ENCODE assay signal across 9 cellular contexts in the genomic region with DNA sequence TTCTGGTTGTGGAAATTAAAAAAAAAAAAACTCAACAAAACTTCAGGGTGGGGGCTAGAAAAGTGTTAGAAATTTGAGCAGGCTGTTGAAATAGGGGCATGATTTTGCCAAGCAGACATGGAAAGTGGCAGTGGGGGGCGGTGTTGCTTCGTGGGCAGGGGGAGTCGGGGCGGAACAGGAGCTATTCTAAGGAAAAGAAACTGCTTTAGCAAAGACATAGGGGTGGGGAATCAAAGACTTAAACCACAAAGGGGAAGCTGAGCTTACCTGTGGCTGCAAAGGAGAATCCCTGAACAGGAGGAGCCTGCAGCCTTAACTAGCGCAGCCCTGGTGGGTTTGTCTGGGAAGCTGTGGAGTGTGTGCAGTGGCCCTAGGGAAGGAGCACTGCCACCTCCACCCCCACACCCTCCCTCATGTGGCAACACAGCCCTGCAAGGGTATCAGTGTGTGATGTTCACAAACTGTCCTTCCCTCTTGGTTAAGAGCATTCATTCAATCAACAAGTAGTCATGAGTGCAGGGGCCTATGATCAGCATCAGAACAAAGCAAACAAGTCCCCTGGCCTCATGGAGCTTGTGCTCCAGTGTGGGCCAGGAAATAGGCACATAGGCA. TPM values are rescaled to one million over a fixed set of nuclear protein-coding genes. Genes with fewer than 3 reads are reported as not detected.
DNase-seq lines count a peak whose midpoint lies in the region; ATAC-seq and TF ChIP-seq lines count a peak whose summit lies in the region.
"Had no signal": no experiment of that assay in that cellular context is flagged by ENCODE, and none has a peak within 500 bp of the region (broad histone marks: within the 10 kb centered on the region; RNA-seq: fewer than 3 reads in every experiment).

No MANE protein-coding gene starts in this region.

- DNase-seq in GM12865 (ENCODE audit: low read depth) (peak; percentile 34), MM.1S (peak; percentile 80), choroid plexus epithelial cell (ENCODE audit: low read depth) (no peak), vagina (ENCODE audit: extremely low spot score in 2 of 2) (no peak), glutamatergic neuron (no peak), lower leg skin (ENCODE audit: low spot score in 2 of 2) (no peak), COLO668 (lab: John Stamatoyannopoulos, UW; ENCODE audit: unreplicated experiment) (no peak)

- TF ChIP-seq CTCF in GM12865 (IDR thresholded peaks at IDR 0.05; ENCODE audit: insufficient read depth, low read depth, low read length, missing control alignments): peak; percentile 26
- peak; percentile 76 for TF ChIP-seq CTCF in MM.1S (IDR thresholded peaks at IDR 0.05; ENCODE audit: low read length)
- peak; percentile 22 for TF ChIP-seq CTCF in choroid plexus epithelial cell (conservative IDR thresholded peaks at IDR 0.05; ENCODE audit: low read depth, low read length)
- TF ChIP-seq CTCF in vagina (IDR thresholded peaks at IDR 0.05): no peak
- TF ChIP-seq CTCF in glutamatergic neuron (IDR thresholded peaks at IDR 0.05; ENCODE audit: partially characterized antibody, unreplicated experiment): no peak
- TF ChIP-seq CTCF in lower leg skin (IDR thresholded peaks at IDR 0.05): no peak

- no peak overlapping the region for H2AFZ ChIP-seq in MM.1S (ENCODE audit: low read length)

- no peaks in the 10 kb centered on the region for H4K20me1 ChIP-seq in MM.1S (ENCODE audit: insufficient read depth, low read length)

- H3K9ac ChIP-seq in MM.1S (ENCODE audit: low read length): no peak overlapping the region

- H3K27me3 Mint-ChIP-seq in glutamatergic neuron (ENCODE audit: unreplicated experiment): no peaks in the 10 kb centered on the region

- peaks cover 4% of the 10 kb centered on the region for H3K36me3 Mint-ChIP-seq in glutamatergic neuron (ENCODE audit: unreplicated experiment)

- no peaks in the 10 kb centered on the region for H3K9me2 ChIP-seq in MM.1S (replicated peaks; ENCODE audit: insufficient read depth, low read length)

- intact Hi-C loops in vagina (cut with DNase I) (no loop called here), lower leg skin (cut with DNase I; ENCODE audit: low total_unique reads) (no loop called here)

- TF ChIP-seq POLR2A in vagina (IDR thresholded peaks at IDR 0.05): no peak
- TF ChIP-seq POLR2A in lower leg skin (IDR thresholded peaks at IDR 0.05): no peak

- peak; percentile 79 for ATAC-seq in GM21529 (IDR thresholded peaks at IDR 0.05; ENCODE audit: unreplicated experiment)

- peak overlapping the region; percentile 88 for H3K4me2 ChIP-seq in MM.1S (ENCODE audit: low read depth, low read length)

- 80 to 81% methylated on average over 5 of the region's 5 CpGs for WGBS in lower leg skin, 2 donors

- peaks cover 2% of the 10 kb centered on the region for H3K4me1 Mint-ChIP-seq in glutamatergic neuron (ENCODE audit: low read depth, unreplicated experiment)

- no peaks in the 10 kb centered on the region for H3K36me3 ChIP-seq in MM.1S (replicated peaks; ENCODE audit: insufficient read depth, low read length)
- H3K36me3 ChIP-seq in vagina: no peaks in the 10 kb centered on the region
- H3K36me3 ChIP-seq: neutrophil had no signal

- peaks cover 2% of the 10 kb centered on the region for H3K9me3 Mint-ChIP-seq in glutamatergic neuron (ENCODE audit: unreplicated experiment)

- H3K79me2 ChIP-seq in MM.1S (ENCODE audit: low read length): peaks cover 92% of the 10 kb centered on the region

- H3K9me3 ChIP-seq in MM.1S (replicated peaks; ENCODE audit: insufficient read depth, low read length): no peaks in the 10 kb centered on the region
- no peaks in the 10 kb centered on the region for H3K9me3 ChIP-seq in vagina
- H3K9me3 ChIP-seq: neutrophil had no signal

- H3K4me1 ChIP-seq in MM.1S (ENCODE audit: low read length): peaks cover 32% of the 10 kb centered on the region
- H3K4me1 ChIP-seq in vagina: no peaks in the 10 kb centered on the region

- H3K27me3 ChIP-seq in MM.1S (replicated peaks; ENCODE audit: insufficient read depth, low read length) (no peaks in the 10 kb centered on the region), vagina (no peaks in the 10 kb centered on the region)
- H3K27me3 ChIP-seq: neutrophil had no signal

- peak overlapping the region; percentile 59; the same call in 1 of the 2 replicates for H3K27ac ChIP-seq in MM.1S (ENCODE audit: low read length)
- no peak overlapping the region for H3K27ac ChIP-seq in vagina
- H3K27ac ChIP-seq: neutrophil had no signal

- peaks cover 14% of the 10 kb centered on the region; the same call in 1 of the 2 replicates for H3F3A ChIP-seq in MM.1S (ENCODE audit: insufficient read depth, low read length)

- no peak overlapping the region for H3K4me3 ChIP-seq in GM12865 (ENCODE audit: low read depth, low read length)
- H3K4me3 ChIP-seq in MM.1S (ENCODE audit: low read length): no peak overlapping the region
- H3K4me3 ChIP-seq in choroid plexus epithelial cell (ENCODE audit: low read depth, low read length): no peak overlapping the region
- no peak overlapping the region for H3K4me3 ChIP-seq in vagina
- no peak overlapping the region for H3K4me3 ChIP-seq in lower leg skin (ENCODE audit: low read depth, poor library complexity, severe bottlenecking)

- no peak overlapping the region for H3K27ac Mint-ChIP-seq in glutamatergic neuron (ENCODE audit: unreplicated experiment)

- no peak overlapping the region for H3K4me3 Mint-ChIP-seq in glutamatergic neuron (ENCODE audit: unreplicated experiment)

RNA-seq across cellular contexts. Expression of a gene that starts 20.5 kb away (rescaled TPM):
- total RNA-seq in vagina (8.3 TPM), glutamatergic neuron (ENCODE audit: unreplicated experiment) (23.7 TPM), lower leg skin (10 to 100 TPM in 1 of 4 donors, 1 to 10 TPM in 3; 5.2 to 20.1 (median 5.9) TPM)

Comparison
In these comparisons a context has a peak if more than half of its experiments do, and no peak if none do; other contexts are left out.
1. DNase-seq: peak in GM12865 (single experiment) and MM.1S (single experiment); none in choroid plexus epithelial cell (single experiment), vagina (0 of 2), glutamatergic neuron (single experiment), lower leg skin (0 of 2) and COLO668 (single experiment).
2. CTCF ChIP-seq: peak in GM12865 (single experiment), MM.1S (single experiment) and choroid plexus epithelial cell (single experiment); none in vagina (0 of 3), glutamatergic neuron (single experiment) and lower leg skin (0 of 3).